ENCODE assay signal across 9 cellular contexts in the genomic region with DNA sequence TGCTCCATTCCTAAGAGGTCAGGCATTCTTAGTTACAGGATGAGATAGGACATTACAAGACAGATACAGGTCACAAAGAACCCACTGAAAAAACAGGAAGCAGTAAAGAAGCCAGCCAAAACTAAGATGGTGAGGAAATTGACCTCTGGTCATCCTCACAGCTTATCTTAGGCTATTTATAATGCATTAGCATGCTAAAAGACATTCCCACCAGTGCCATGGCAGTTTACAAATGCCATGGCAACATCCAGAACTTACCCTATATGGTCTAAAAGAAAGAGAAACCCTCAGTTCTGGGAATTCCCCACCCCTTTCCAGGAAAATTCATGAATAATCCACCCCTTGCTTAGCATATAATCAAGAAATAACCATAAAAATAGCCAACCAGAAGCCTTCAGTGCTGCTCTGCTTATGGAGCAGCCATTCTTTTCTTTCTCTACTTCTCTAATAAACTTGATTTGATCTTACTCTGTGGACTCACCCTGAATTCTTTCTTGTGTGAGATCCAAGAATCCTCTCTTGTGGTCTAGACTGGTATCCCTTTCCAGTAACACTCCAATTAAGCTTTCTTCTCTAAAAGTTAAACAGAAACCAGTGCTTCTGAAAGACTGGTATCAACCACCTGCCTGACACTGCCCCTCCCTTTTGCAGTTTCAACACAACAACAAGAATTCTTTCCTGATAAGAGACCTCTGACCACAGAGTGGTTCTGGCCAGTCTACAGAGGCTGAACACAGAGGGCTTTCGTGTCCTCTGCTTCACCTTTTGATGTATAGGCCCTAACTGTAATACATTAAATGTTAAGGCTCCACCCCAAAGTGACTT.
DNase-seq lines count a peak whose midpoint lies in the region; ATAC-seq, FAIRE-seq and TF ChIP-seq lines count a peak whose summit lies in the region.
"Had no signal": no experiment of that assay in that cellular context is flagged by ENCODE, and none has a peak within 500 bp of the region (broad histone marks: within the 10 kb centered on the region; RNA-seq: fewer than 3 reads in every experiment).

No MANE protein-coding gene starts in this region.

- peak overlapping the region; percentile 72 for H3K4me3 ChIP-seq in endodermal cell (ENCODE audit: low read length)

- H3K27me3 Mint-ChIP-seq in endodermal cell (ENCODE audit: insufficient read depth), result no peaks in the 10 kb centered on the region
- H3K27me3 Mint-ChIP-seq in stimulated activated naive B cell treated with anti-CD40 and anti-IgM and Interleukin-4, amounts not matched to agents 10 μg/mL and 1 μg/mL and 100 μg/mL, for 72 hours, result no peaks in the 10 kb centered on the region

- FAIRE-seq in D721Med (lab: Jason Lieb, UNC), result no peak

- H3K27me3 ChIP-seq in endodermal cell (ENCODE audit: control insufficient read depth, insufficient read depth, low read length, poor library complexity, severe bottlenecking), result no peaks in the 10 kb centered on the region

- H3K27ac Mint-ChIP-seq in endodermal cell, result peak overlapping the region; percentile 11
- H3K27ac Mint-ChIP-seq in stimulated activated naive B cell treated with anti-CD40 and anti-IgM and Interleukin-4, amounts not matched to agents 10 μg/mL and 1 μg/mL and 100 μg/mL, for 72 hours, result peak overlapping the region; percentile 9

- no peak overlapping the region for H3K4me3 Mint-ChIP-seq in endodermal cell
- no peak overlapping the region for H3K4me3 Mint-ChIP-seq in stimulated activated naive B cell treated with anti-CD40 and anti-IgM and Interleukin-4, amounts not matched to agents 10 μg/mL and 1 μg/mL and 100 μg/mL, for 72 hours

- H3K9me3 Mint-ChIP-seq in endodermal cell, result peaks cover 66% of the 10 kb centered on the region
- peaks cover 0 to 11% of the 10 kb centered on the region in 2 donors for H3K9me3 Mint-ChIP-seq in stimulated activated naive B cell treated with anti-CD40 and anti-IgM and Interleukin-4, amounts not matched to agents 10 μg/mL and 1 μg/mL and 100 μg/mL, for 72 hours

- H3K36me3 ChIP-seq in endodermal cell (ENCODE audit: control insufficient read depth, insufficient read depth, low read length), result peaks cover 56% of the 10 kb centered on the region
- H3K36me3 ChIP-seq: WERI-Rb-1 had no signal

- peaks cover 69% of the 10 kb centered on the region for H3K36me3 Mint-ChIP-seq in endodermal cell (ENCODE audit: low read depth)
- H3K36me3 Mint-ChIP-seq in stimulated activated naive B cell treated with anti-CD40 and anti-IgM and Interleukin-4, amounts not matched to agents 10 μg/mL and 1 μg/mL and 100 μg/mL, for 72 hours, result peaks cover 16 to 32% of the 10 kb centered on the region in 2 donors

- H3K4me1 ChIP-seq in endodermal cell (ENCODE audit: control insufficient read depth, insufficient read depth, low read length), result no peaks in the 10 kb centered on the region

- no peak for TF ChIP-seq CTCF in endodermal cell (conservative IDR thresholded peaks at IDR 0.05)
- TF ChIP-seq CTCF in D721Med (IDR thresholded peaks at IDR 0.05; ENCODE audit: insufficient read depth, missing control alignments), result no peak

- H3K9me3 ChIP-seq in endodermal cell (ENCODE audit: control insufficient read depth, low read length), result peaks cover 67% of the 10 kb centered on the region

- H3K4me1 Mint-ChIP-seq in endodermal cell, result peaks cover 33% of the 10 kb centered on the region
- H3K4me1 Mint-ChIP-seq in stimulated activated naive B cell treated with anti-CD40 and anti-IgM and Interleukin-4, amounts not matched to agents 10 μg/mL and 1 μg/mL and 100 μg/mL, for 72 hours, result peaks cover 14 to 27% of the 10 kb centered on the region in 2 donors

- ATAC-seq in GM21717 (IDR thresholded peaks at IDR 0.05; ENCODE audit: unreplicated experiment), result peak; percentile 75
- ATAC-seq in stimulated activated naive B cell treated with anti-CD40 and anti-IgM and Interleukin-4, amounts not matched to agents 10 μg/mL and 1 μg/mL and 100 μg/mL, for 72 hours (replicated peaks), result peak; percentile 50 to 54
- ATAC-seq in GM21528 (IDR thresholded peaks at IDR 0.05; ENCODE audit: low FRiP score, unreplicated experiment), result no peak
- ATAC-seq: HCT116 had no signal

- DNase-seq in HUDEP-2 (lab: John Stamatoyannopoulos, UW; ENCODE audit: unreplicated experiment in 76 of 76) (peak in 47 of 76 experiments; percentile 1 to 78 (median 29)), endodermal cell (no peak), inferior parietal cortex (ENCODE audit: extremely low spot score) (no peak), D721Med (ENCODE audit: insufficient read length, low spot score) (no peak)
- no peak for DNase-seq in stimulated activated naive B cell treated with anti-CD40 and anti-IgM and Interleukin-4, amounts not matched to agents 10 μg/mL and 1 μg/mL and 100 μg/mL, for 72 hours
- DNase-seq: WERI-Rb-1 had no signal

- WGBS in endodermal cell (ENCODE audit: insufficient coverage in 1 of 2, insufficient read length in 1 of 2), 2 experiments, result 93 to 100% methylated on average over 1 of the region's 1 CpG

- H3K9ac ChIP-seq in endodermal cell (ENCODE audit: extremely low read depth, low read length, poor library complexity, severe bottlenecking), result no peak overlapping the region

- H3K27ac ChIP-seq in endodermal cell (ENCODE audit: low read depth, low read length), result no peak overlapping the region
- H3K27ac ChIP-seq: WERI-Rb-1 had no signal

Comparison
In these comparisons a context has a peak if more than half of its experiments do, and no peak if none do; other contexts are left out.
1. DNase-seq: peak in HUDEP-2 (47 of 76); none in endodermal cell (single experiment), stimulated activated naive B cell treated with anti-CD40 and anti-IgM and Interleukin-4, amounts not matched to agents 10 μg/mL and 1 μg/mL and 100 μg/mL, for 72 hours (single experiment), inferior parietal cortex (single experiment) and D721Med (single experiment).